Comparison of ENCODE assay signal across 1 cellular context in the genomic region with DNA sequence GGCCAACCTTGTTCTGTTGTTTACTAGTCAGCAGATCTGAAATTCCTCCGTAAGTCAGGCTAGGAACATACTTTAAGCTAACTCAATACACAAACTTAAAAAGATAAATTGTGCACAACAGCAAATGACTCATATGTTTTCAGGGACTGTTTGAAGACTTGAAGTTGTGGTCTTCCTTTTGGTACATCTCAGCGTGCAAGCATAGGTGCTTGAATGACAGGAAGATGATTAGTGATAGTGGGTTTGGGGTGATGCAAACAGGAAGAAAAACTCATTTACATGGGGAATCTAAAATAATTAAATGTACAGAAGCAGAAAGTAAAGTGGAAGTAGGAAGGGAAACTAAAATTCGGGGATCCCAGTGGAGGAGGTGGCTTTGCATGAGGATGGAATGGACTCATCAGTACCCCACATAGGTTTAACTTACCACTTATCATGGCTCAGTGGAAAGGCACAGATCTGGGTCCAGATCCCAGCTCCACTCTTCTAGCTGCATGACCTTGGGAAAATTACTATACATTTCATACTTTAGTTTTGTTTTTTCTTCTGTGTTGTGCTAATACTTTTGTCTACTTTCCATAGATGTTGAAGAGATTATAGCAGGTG.
TF ChIP-seq lines count a peak whose summit lies in the region.

No MANE protein-coding gene starts in this region.

TF ChIP-seq in SK-N-SH, 30 proteins besides CTCF, POLR2A, EP300 and RAD21 (continued from another document):
- TF ChIP-seq YY1 (IDR thresholded peaks at IDR 0.05; ENCODE audit: low read depth) (no peak), GABPA (IDR thresholded peaks at IDR 0.05; ENCODE audit: low read depth) (no peak), FOXJ3 (CRISPR knock-in tag; IDR thresholded peaks at IDR 0.05) (no peak), EZH2phosphoT487 (IDR thresholded peaks at IDR 0.05; ENCODE audit: borderline replicate concordance, low read depth) (no peak), GATA2 (CRISPR knock-in tag; IDR thresholded peaks at IDR 0.05) (no peak)
- TF ChIP-seq, protein P1, sequence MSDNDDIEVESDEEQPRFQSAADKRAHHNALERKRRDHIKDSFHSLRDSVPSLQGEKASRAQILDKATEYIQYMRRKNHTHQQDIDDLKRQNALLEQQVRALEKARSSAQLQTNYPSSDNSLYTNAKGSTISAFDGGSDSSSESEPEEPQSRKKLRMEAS (IDR thresholded peaks at IDR 0.05; ENCODE audit: low read depth) = no peak
- TF ChIP-seq, protein P2, sequence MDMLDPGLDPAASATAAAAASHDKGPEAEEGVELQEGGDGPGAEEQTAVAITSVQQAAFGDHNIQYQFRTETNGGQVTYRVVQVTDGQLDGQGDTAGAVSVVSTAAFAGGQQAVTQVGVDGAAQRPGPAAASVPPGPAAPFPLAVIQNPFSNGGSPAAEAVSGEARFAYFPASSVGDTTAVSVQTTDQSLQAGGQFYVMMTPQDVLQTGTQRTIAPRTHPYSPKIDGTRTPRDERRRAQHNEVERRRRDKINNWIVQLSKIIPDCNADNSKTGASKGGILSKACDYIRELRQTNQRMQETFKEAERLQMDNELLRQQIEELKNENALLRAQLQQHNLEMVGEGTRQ (IDR thresholded peaks at IDR 0.05; ENCODE audit: borderline replicate concordance, low read depth, low read length) = no peak
